9 cellular contexts compared by ENCODE assay signal in the genomic region with DNA sequence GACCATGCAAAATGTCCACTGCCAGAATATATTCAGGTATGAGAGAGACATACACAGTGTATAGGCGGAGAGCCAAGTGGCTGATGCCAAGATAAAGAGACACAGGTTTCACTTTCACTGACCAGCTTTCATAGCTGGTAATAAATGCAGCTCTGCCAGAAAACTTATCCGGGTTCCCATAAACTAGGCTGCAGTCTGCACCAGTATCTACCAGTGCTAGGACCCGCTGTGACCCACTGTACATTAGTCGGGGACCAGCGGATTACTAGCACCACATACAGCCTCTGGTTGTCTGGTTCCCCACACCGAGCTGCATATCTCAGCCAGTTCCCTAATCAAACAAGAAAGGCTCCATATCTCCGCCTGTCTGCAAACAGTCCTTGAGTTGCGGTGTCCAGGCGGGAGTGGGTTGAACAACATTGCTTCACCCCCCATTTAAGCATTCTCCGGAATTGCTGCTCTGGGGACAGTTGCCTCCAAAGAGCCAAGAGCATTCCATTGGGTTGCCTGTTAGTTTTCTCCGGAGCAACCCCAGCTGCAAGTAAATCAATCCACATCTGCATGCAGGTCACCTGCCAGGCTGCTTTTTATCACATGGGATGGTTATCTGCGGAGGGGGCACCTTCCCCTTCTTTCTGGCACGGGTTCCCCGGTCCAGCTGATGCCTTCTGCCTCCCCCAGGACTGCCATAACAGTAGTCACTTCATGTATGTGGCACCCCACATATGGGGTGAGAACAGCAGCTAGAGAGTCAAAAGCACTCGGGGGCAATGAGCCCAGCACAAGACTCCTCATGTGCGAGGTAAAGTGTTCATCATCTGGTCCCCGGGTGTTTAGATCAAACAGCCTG. TPM values are rescaled to one million over a fixed set of nuclear protein-coding genes. Genes with fewer than 3 reads are reported as not detected.
A peak's percentile ranks its signal among the peaks of the same experiment; 100 is the strongest.
DNase-seq lines count a peak whose midpoint lies in the region; ATAC-seq, FAIRE-seq and TF ChIP-seq lines count a peak whose summit lies in the region.
"Had no signal": no experiment of that assay in that cellular context is flagged by ENCODE, and none has a peak within 500 bp of the region (broad histone marks: within the 10 kb centered on the region; RNA-seq: fewer than 3 reads in every experiment).

No MANE protein-coding gene starts in this region.

- peak overlapping the region; percentile 28 to 56 (median 50) for H3K4me3 ChIP-seq in subcutaneous abdominal adipose tissue (ENCODE audit: low read depth in 1 of 5, low read length in 5 of 5)

- H3K4me1 Mint-ChIP-seq in WTC11, result peaks cover 20% of the 10 kb centered on the region
- H3K4me1 Mint-ChIP-seq in T-cell, result peaks cover 0 to 6% (median 0%) of the 10 kb centered on the region in 3 donors

- POLR2A ChIA-PET in WTC11 (lab: Charles Lee) (no interaction called here), T-cell (lab: Charles Lee) (no interaction called here)

- H3K27me3 ChIP-seq in subcutaneous abdominal adipose tissue (ENCODE audit: control insufficient read depth in 5 of 5, insufficient read depth in 4 of 5, low read length in 5 of 5), result peaks cover 0 to 3% (median 3%) of the 10 kb centered on the region in 5 donors

- DNase-seq in HuH-7.5 (ENCODE audit: low spot score) (peak; percentile 39), WTC11 (ENCODE audit: low spot score) (no peak), iris pigment epithelial cell (ENCODE audit: low read depth) (peak; percentile 42), D721Med (ENCODE audit: insufficient read length, low spot score) (no peak), T-cell (no peak)
- DNase-seq: activated CD4-positive, alpha-beta memory T cell treated with anti-CD3 and anti-CD28 coated beads for 36 hours; occipital lobe had no signal

- H3K4me3 Mint-ChIP-seq in WTC11 (no peak overlapping the region), T-cell (no peak overlapping the region)
- H3K4me3 Mint-ChIP-seq: activated CD4-positive, alpha-beta memory T cell treated with anti-CD3 and anti-CD28 coated beads for 36 hours had no signal

- H3K9me3 ChIP-seq in subcutaneous abdominal adipose tissue (ENCODE audit: control insufficient read depth in 5 of 5, low read length in 5 of 5), result no peaks in the 10 kb centered on the region

- H3K36me3 Mint-ChIP-seq in WTC11 (no peaks in the 10 kb centered on the region), T-cell (peaks cover 12% of the 10 kb centered on the region)
- H3K36me3 Mint-ChIP-seq: activated CD4-positive, alpha-beta memory T cell treated with anti-CD3 and anti-CD28 coated beads for 36 hours had no signal

- no peak overlapping the region for H3K27ac Mint-ChIP-seq in WTC11
- no peak overlapping the region for H3K27ac Mint-ChIP-seq in T-cell
- H3K27ac Mint-ChIP-seq: activated CD4-positive, alpha-beta memory T cell treated with anti-CD3 and anti-CD28 coated beads for 36 hours had no signal

- H3K9ac ChIP-seq in subcutaneous abdominal adipose tissue (ENCODE audit: low read length in 5 of 5), result peak overlapping the region in 2 of 5 donors; percentile 34 to 37

- peak; percentile 20; the same call in 1 of the 2 replicates for ATAC-seq in WTC11
- no peak for ATAC-seq in T-cell (replicated peaks in 1 of 4)
- ATAC-seq in HG02981 (IDR thresholded peaks at IDR 0.05; ENCODE audit: unreplicated experiment), result no peak

- TF ChIP-seq CTCF in WTC11 (IDR thresholded peaks at IDR 0.05) (no peak), D721Med (IDR thresholded peaks at IDR 0.05; ENCODE audit: insufficient read depth, missing control alignments) (no peak)

- H3K4me1 ChIP-seq in subcutaneous abdominal adipose tissue (ENCODE audit: control insufficient read depth in 5 of 5, insufficient read depth in 5 of 5, low read length in 5 of 5), result peaks cover 4 to 36% (median 20%) of the 10 kb centered on the region in 5 donors

- H3K36me3 ChIP-seq in subcutaneous abdominal adipose tissue (ENCODE audit: control insufficient read depth in 5 of 5, insufficient read depth in 5 of 5, low read length in 5 of 5), result no peaks in the 10 kb centered on the region

- H3K27me3 Mint-ChIP-seq in WTC11 (ENCODE audit: low read depth) (no peaks in the 10 kb centered on the region), T-cell (no peaks in the 10 kb centered on the region)
- H3K27me3 Mint-ChIP-seq: activated CD4-positive, alpha-beta memory T cell treated with anti-CD3 and anti-CD28 coated beads for 36 hours had no signal

- no peak for FAIRE-seq in D721Med (lab: Jason Lieb, UNC)

- CTCF ChIA-PET in WTC11 (lab: Charles Lee) (interaction anchor here (1.7 kb wide), 1 partner anchor 109 kb away, joined by 3 read pairs; a partner anchor contains a TSS), T-cell (lab: Charles Lee) (no interaction called here)

- no peaks in the 10 kb centered on the region for H3K9me3 Mint-ChIP-seq in WTC11
- peaks cover 3 to 6% (median 6%) of the 10 kb centered on the region in 3 donors for H3K9me3 Mint-ChIP-seq in T-cell
- H3K9me3 Mint-ChIP-seq: activated CD4-positive, alpha-beta memory T cell treated with anti-CD3 and anti-CD28 coated beads for 36 hours had no signal

- no peak overlapping the region for H3K27ac ChIP-seq in subcutaneous abdominal adipose tissue (ENCODE audit: low read depth, low read length)

TF ChIP-seq in WTC11, 78 proteins besides CTCF, POLR2A, EP300 and RAD21:
- TF ChIP-seq, protein P1, sequence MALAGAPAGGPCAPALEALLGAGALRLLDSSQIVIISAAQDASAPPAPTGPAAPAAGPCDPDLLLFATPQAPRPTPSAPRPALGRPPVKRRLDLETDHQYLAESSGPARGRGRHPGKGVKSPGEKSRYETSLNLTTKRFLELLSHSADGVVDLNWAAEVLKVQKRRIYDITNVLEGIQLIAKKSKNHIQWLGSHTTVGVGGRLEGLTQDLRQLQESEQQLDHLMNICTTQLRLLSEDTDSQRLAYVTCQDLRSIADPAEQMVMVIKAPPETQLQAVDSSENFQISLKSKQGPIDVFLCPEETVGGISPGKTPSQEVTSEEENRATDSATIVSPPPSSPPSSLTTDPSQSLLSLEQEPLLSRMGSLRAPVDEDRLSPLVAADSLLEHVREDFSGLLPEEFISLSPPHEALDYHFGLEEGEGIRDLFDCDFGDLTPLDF (CRISPR knock-in tag; IDR thresholded peaks at IDR 0.05), result no peak
- TF ChIP-seq PRRX2 (CRISPR knock-in tag; IDR thresholded peaks at IDR 0.05) (no peak), NR1H2 (CRISPR knock-in tag; IDR thresholded peaks at IDR 0.05) (no peak), SP1 (CRISPR knock-in tag; conservative IDR thresholded peaks at IDR 0.05) (no peak), GABPB1 (CRISPR knock-in tag; IDR thresholded peaks at IDR 0.05) (peak; percentile 41; the same call in 1 of the 2 replicates), RELA (CRISPR knock-in tag; IDR thresholded peaks at IDR 0.05; ENCODE audit: borderline replicate concordance) (no peak)
- TF ChIP-seq, protein P2, sequence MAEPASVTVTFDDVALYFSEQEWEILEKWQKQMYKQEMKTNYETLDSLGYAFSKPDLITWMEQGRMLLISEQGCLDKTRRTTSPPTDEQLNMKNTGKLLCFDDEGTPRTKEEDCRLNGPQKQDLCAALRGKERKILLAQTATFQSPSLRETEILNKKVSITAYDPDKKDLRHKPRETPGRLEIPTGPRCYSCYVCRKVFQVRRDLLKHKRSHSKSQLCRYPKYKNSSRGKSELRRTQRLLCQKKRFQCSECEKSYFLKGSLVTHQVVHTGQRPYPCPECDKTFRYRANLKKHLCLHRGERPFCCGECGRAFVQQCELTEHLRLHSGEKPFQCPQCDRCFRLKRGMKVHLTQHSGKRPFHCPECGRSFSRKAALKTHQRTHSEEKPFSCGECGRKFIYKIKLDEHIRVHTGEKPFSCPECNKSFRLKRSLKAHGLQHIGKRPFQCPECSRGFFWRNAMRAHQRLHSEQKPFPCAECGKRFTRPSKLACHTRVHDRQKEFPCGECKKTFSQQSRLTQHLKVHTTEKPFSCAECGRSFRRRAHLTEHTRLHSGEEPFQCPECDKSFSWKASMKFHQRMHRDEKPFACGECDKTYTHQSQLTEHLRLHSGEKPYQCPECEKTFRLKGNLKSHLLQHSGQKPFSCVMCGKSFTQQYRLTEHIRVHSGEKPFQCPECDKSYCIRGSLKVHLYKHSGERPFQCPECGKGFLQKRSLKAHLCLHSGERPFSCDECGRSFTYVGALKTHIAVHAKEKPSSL (CRISPR knock-in tag; conservative IDR thresholded peaks at IDR 0.05), result no peak

RNA-seq across cellular contexts. Expression of a gene that starts 18.0 kb away (rescaled TPM):
- 44.2 to 45.8 TPM (median 45.6 TPM) in 3 replicates for total RNA-seq in WTC11 (2021)
- 1 to 10 TPM in 3 of 5 donors, under 1 TPM in 2; 0.55 to 1.3 (median 1.2) TPM for total RNA-seq in T-cell

RNA-seq across cellular contexts. Expression of a gene that starts 21.3 kb away (rescaled TPM):
- total RNA-seq in WTC11 (2021), result 6.1 to 8.1 TPM (median 7.3 TPM) in 3 replicates
- total RNA-seq in T-cell, result 1 to 10 TPM; 3.6 to 8.6 (median 6.1) TPM

RNA-seq across cellular contexts. Expression of a gene that starts 21.4 kb away (rescaled TPM):
- total RNA-seq in WTC11 (2021), result 0.20 to 0.60 TPM (median 0.25 TPM) in 3 replicates
- under 1 TPM in 2 of 5 donors, not detected in 3; 0.35 to 0.96 TPM for total RNA-seq in T-cell
- total RNA-seq: activated CD4-positive, alpha-beta memory T cell treated with anti-CD3 and anti-CD28 coated beads for 36 hours had no signal

Comparison
In these comparisons a context has a peak if more than half of its experiments do, and no peak if none do; other contexts are left out.
1. DNase-seq: peak in HuH-7.5 (single experiment) and iris pigment epithelial cell (single experiment); none in WTC11 (single experiment), D721Med (single experiment) and T-cell (0 of 34).
2. RNA of a gene that starts 18.0 kb away (total RNA-seq): 44.2 to 45.8 TPM in WTC11; 0.55 to 1.3 TPM in T-cell; every median in the first group is over 10 times any median in the second.